Comparison of ENCODE assay signal across 8 cellular contexts in genomic region chr21:33434770-33435360, GRCh38. TPM values are rescaled to one million over a fixed set of nuclear protein-coding genes. Genes with fewer than 3 reads are reported as not detected.
DNase-seq lines count a peak whose midpoint lies in the region; ATAC-seq and TF ChIP-seq lines count a peak whose summit lies in the region.

No MANE protein-coding gene starts in this region.

- peaks cover 44% of the 10 kb centered on the region for H3K36me3 ChIP-seq in PC-3 (ENCODE audit: low read depth, low read length)

- no peaks in the 10 kb centered on the region for H3K9me3 ChIP-seq in PC-3 (ENCODE audit: low read length)

- ATAC-seq in HG02870 (IDR thresholded peaks at IDR 0.05; ENCODE audit: unreplicated experiment): peak; percentile 89
- ATAC-seq in PC-3: peak; percentile 96
- ATAC-seq in stimulated activated naive CD8-positive, alpha-beta T cell treated with anti-CD3 and anti-CD28 coated beads, Interleukin-15, Interleukin-2, amounts not matched to agents 100 U/mL and 50 U/mL, for 24 hours: peak; percentile 98

- peak overlapping the region; percentile 58 for H3K4me2 ChIP-seq in PC-3 (ENCODE audit: low read length)

- in situ Hi-C loops in astrocyte of the spinal cord (cut with HindIII; ENCODE audit: low sequenced_read_pairs): no loop called here

- H3K9ac ChIP-seq in PC-3 (ENCODE audit: low read length): peak overlapping the region; percentile 82

- H3K9me2 ChIP-seq in PC-3 (replicated peaks; ENCODE audit: low read length): no peaks in the 10 kb centered on the region

- DNase-seq in NK-92 treated with Interleukin-12 subunit alpha and Interleukin-12 subunit beta, amount 100 ng/mL, for 24 hours (lab: John Stamatoyannopoulos, UW): peak; percentile 13
- no peak for DNase-seq in NK-92 (lab: John Stamatoyannopoulos, UW; ENCODE audit: unreplicated experiment)
- peak; percentile 93 for DNase-seq in PC-3
- peak; percentile 91 for DNase-seq in astrocyte of the spinal cord (ENCODE audit: low read depth, low spot score)
- DNase-seq in left kidney (ENCODE audit: low read depth, low spot score): peak; percentile 17
- peak; percentile 31 for DNase-seq in stimulated activated naive CD8-positive, alpha-beta T cell treated with anti-CD3 and anti-CD28 coated beads, Interleukin-15, Interleukin-2, amounts not matched to agents 100 U/mL and 50 U/mL, for 24 hours
- DNase-seq in ureter (ENCODE audit: low spot score): no peak

- no peaks in the 10 kb centered on the region for H4K20me1 ChIP-seq in PC-3 (ENCODE audit: low read length)

- BruUV-seq in PC-3 (replicated peaks; lab: Mats Ljungman, UMichigan): TSS peak; percentile 18

- CTCF ChIA-PET in PC-3 (lab: Charles Lee): interaction anchor here (0.9 kb wide), 1 partner anchor 10 kb away, joined by 4 read pairs; no protein-coding TSS in a partner anchor

- H3F3A ChIP-seq in PC-3 (ENCODE audit: low read length, unreplicated experiment): peaks cover 12% of the 10 kb centered on the region

- POLR2A ChIA-PET in PC-3 (lab: Charles Lee; ENCODE audit: unreplicated experiment): interaction anchor here (0.5 to 0.6 kb wide), 3 partner anchors 45 to 600 kb away, joined by 3 to 5 read pairs (median 3); no protein-coding TSS in a partner anchor

- H3K79me2 ChIP-seq in PC-3 (ENCODE audit: low read length): no peaks in the 10 kb centered on the region

- intact Hi-C loops in PC-3 (cut with micrococcal nuclease): no loop called here

- H3K4me1 ChIP-seq in PC-3 (ENCODE audit: insufficient read depth, low read length): peaks cover 25% of the 10 kb centered on the region

- no peak overlapping the region for H2AFZ ChIP-seq in PC-3 (ENCODE audit: low read length)

- H3K27me3 ChIP-seq in PC-3 (ENCODE audit: low read length): no peaks in the 10 kb centered on the region

- TF ChIP-seq CTCF in PC-3 (conservative IDR thresholded peaks at IDR 0.05; ENCODE audit: low read depth, low read length) (no peak), astrocyte of the spinal cord (IDR thresholded peaks at IDR 0.05; ENCODE audit: low read depth, low read length) (no peak)

- peak overlapping the region; percentile 97 for H3K27ac ChIP-seq in PC-3 (ENCODE audit: low read length)

- no peak overlapping the region for H3K4me3 ChIP-seq in PC-3 (ENCODE audit: low read length)
- no peak overlapping the region for H3K4me3 ChIP-seq in astrocyte of the spinal cord (ENCODE audit: low read depth, low read length)

RNA-seq across cellular contexts. Expression of gene IFNGR2, which starts 31.7 kb away (rescaled TPM):
- 35.7 and 37.8 TPM in 2 replicates for total RNA-seq in PC-3 (2014; rRNA removed)
- total RNA-seq in ureter: 59.0 TPM

RNA-seq across cellular contexts. Expression of gene TMEM50B, which starts 44.9 kb away (rescaled TPM):
- total RNA-seq in PC-3 (2014; rRNA removed) (21.5 and 25.5 TPM in 2 replicates), ureter (84.5 TPM)

RNA-seq across cellular contexts. Expression of gene DNAJC28, which starts 56.7 kb away (rescaled TPM):
- 0.29 and 0.44 TPM in 2 replicates for total RNA-seq in PC-3 (2014; rRNA removed)
- total RNA-seq in ureter: 1.2 TPM

Comparison
In these comparisons a context has a peak if more than half of its experiments do, and no peak if none do; other contexts are left out.
1. DNase-seq: peak in NK-92 treated with Interleukin-12 subunit alpha and Interleukin-12 subunit beta, amount 100 ng/mL, for 24 hours (single experiment), PC-3 (single experiment), astrocyte of the spinal cord (single experiment), left kidney (single experiment) and stimulated activated naive CD8-positive, alpha-beta T cell treated with anti-CD3 and anti-CD28 coated beads, Interleukin-15, Interleukin-2, amounts not matched to agents 100 U/mL and 50 U/mL, for 24 hours (single experiment); none in NK-92 (single experiment) and ureter (single experiment).
2. Peak in every context shown above with its lines, with median percentiles within 50 percentile points of each other: ATAC-seq.